In genomic region chr1:163315773-163316374, GRCh38 we compare ENCODE assay signal across 10 cellular contexts. TPM values are rescaled to one million over a fixed set of nuclear protein-coding genes. Genes with fewer than 3 reads are reported as not detected.
DNase-seq lines count a peak whose midpoint lies in the region; ATAC-seq and TF ChIP-seq lines count a peak whose summit lies in the region.
"Had no signal": no experiment of that assay in that cellular context is flagged by ENCODE, and none has a peak within 500 bp of the region (broad histone marks: within the 10 kb centered on the region; RNA-seq: fewer than 3 reads in every experiment).

No MANE protein-coding gene starts in this region.

- H3K36me3 Mint-ChIP-seq in naive thymus-derived CD8-positive, alpha-beta T cell = peaks cover 0 to 14% (median 0%) of the 10 kb centered on the region in 3 donors

- no peak overlapping the region for H3K4me2 ChIP-seq in SU-DHL-6 (ENCODE audit: low read depth, low read length, poor library complexity, severe bottlenecking)
- H3K4me2 ChIP-seq: BLaER1 treated with 17β-estradiol and CSF1 and Interleukin-3, amounts not matched to agents 10 nM and 100 nM had no signal

- H3K79me2 ChIP-seq in SU-DHL-6 (ENCODE audit: insufficient read depth, low read length) = peaks cover 7% of the 10 kb centered on the region; the same call in 1 of the 2 replicates

- no peaks in the 10 kb centered on the region for H3K27me3 Mint-ChIP-seq in naive thymus-derived CD8-positive, alpha-beta T cell
- H3K27me3 Mint-ChIP-seq: activated naive CD4-positive, alpha-beta T cell treated with anti-CD3 and anti-CD28 coated beads, Interleukin-2, amount 50 U/mL, for 24 hours had no signal

- no peak overlapping the region for H3K9ac ChIP-seq in SU-DHL-6 (ENCODE audit: low read length)
- H3K9ac ChIP-seq: BLaER1 treated with 17β-estradiol and CSF1 and Interleukin-3, amounts not matched to agents 10 nM and 100 nM had no signal

- POLR2A ChIA-PET in naive thymus-derived CD8-positive, alpha-beta T cell (lab: Charles Lee) = interaction anchor here (1.6 kb wide), 1 partner anchor 462 kb away, joined by 5 read pairs; no protein-coding TSS in a partner anchor

- no peaks in the 10 kb centered on the region; the same call in 1 of the 2 replicates for H3K36me3 ChIP-seq in SU-DHL-6 (ENCODE audit: low read length)

- H3K4me3 ChIP-seq in LNCaP clone FGC (ENCODE audit: low read depth, low read length) = no peak overlapping the region
- no peak overlapping the region for H3K4me3 ChIP-seq in SU-DHL-6 (ENCODE audit: insufficient read depth, low read length, poor library complexity, severe bottlenecking)
- H3K4me3 ChIP-seq in dorsolateral prefrontal cortex = no peak overlapping the region
- H3K4me3 ChIP-seq: BLaER1 treated with 17β-estradiol and CSF1 and Interleukin-3, amounts not matched to agents 10 nM and 100 nM had no signal

- intact Hi-C loops in dorsolateral prefrontal cortex (cut with DNase I) = loop anchor here (5.0 to 10.0 kb wide), 2 partner anchors 241 to 464 kb away; no protein-coding TSS in a partner anchor

- H3K9me3 ChIP-seq in SU-DHL-6 (ENCODE audit: insufficient read depth, low read length) = no peaks in the 10 kb centered on the region
- H3K9me3 ChIP-seq: BLaER1 treated with 17β-estradiol and CSF1 and Interleukin-3, amounts not matched to agents 10 nM and 100 nM had no signal

- H3K9me2 ChIP-seq in SU-DHL-6 (replicated peaks; ENCODE audit: insufficient read depth, low read length) = no peaks in the 10 kb centered on the region

- peaks cover 2 to 4% (median 2%) of the 10 kb centered on the region in 4 donors for H3K4me1 Mint-ChIP-seq in naive thymus-derived CD8-positive, alpha-beta T cell

- no peaks in the 10 kb centered on the region for H3K9me3 Mint-ChIP-seq in naive thymus-derived CD8-positive, alpha-beta T cell
- H3K9me3 Mint-ChIP-seq: activated naive CD4-positive, alpha-beta T cell treated with anti-CD3 and anti-CD28 coated beads, Interleukin-2, amount 50 U/mL, for 24 hours had no signal

- H3K27ac ChIP-seq in SU-DHL-6 (ENCODE audit: low read depth, low read length) (no peak overlapping the region), dorsolateral prefrontal cortex (no peak overlapping the region)
- H3K27ac ChIP-seq: BLaER1 treated with 17β-estradiol and CSF1 and Interleukin-3, amounts not matched to agents 10 nM and 100 nM had no signal

- TF ChIP-seq CTCF in LNCaP clone FGC (IDR thresholded peaks at IDR 0.05; ENCODE audit: control insufficient read depth, extremely low read depth, insufficient read depth) = peak; percentile 66
- TF ChIP-seq CTCF in SU-DHL-6 (IDR thresholded peaks at IDR 0.05; ENCODE audit: insufficient read depth, low read length, poor library complexity, severe bottlenecking) = peak; percentile 57
- peak; percentile 64 to 92 (median 82) for TF ChIP-seq CTCF in dorsolateral prefrontal cortex (IDR thresholded peaks at IDR 0.05 in 54 of 56, conservative IDR thresholded peaks at IDR 0.05 in 2 of 56; ENCODE audit: low read depth in 1 of 56, partially characterized antibody in 56 of 56)

- H4K20me1 ChIP-seq in SU-DHL-6 (ENCODE audit: low read depth, low read length) = no peaks in the 10 kb centered on the region
- H4K20me1 ChIP-seq: BLaER1 treated with 17β-estradiol and CSF1 and Interleukin-3, amounts not matched to agents 10 nM and 100 nM had no signal

- H2AFZ ChIP-seq in SU-DHL-6 (ENCODE audit: low read depth, low read length, severe bottlenecking) = no peak overlapping the region

- DNase-seq in NCI-H1417 (lab: John Stamatoyannopoulos, UW) (peak; percentile 5 to 70 (median 60)), NCI-H1417 treated with DMSO at 0.1 percent for 48 hours (lab: John Stamatoyannopoulos, UW) (no peak), LNCaP clone FGC (ENCODE audit: low read depth) (no peak), dorsolateral prefrontal cortex (peak in 1 of 10 donors; percentile 5), NCI-H226 (no peak)
- DNase-seq in naive thymus-derived CD8-positive, alpha-beta T cell = peak; percentile 11 to 69 (median 34)

- H3K27ac Mint-ChIP-seq in naive thymus-derived CD8-positive, alpha-beta T cell = no peak overlapping the region
- H3K27ac Mint-ChIP-seq: activated naive CD4-positive, alpha-beta T cell treated with anti-CD3 and anti-CD28 coated beads, Interleukin-2, amount 50 U/mL, for 24 hours had no signal

- ATAC-seq in naive thymus-derived CD8-positive, alpha-beta T cell = no peak
- no peak for ATAC-seq in HG02840 (IDR thresholded peaks at IDR 0.05; ENCODE audit: low FRiP score, unreplicated experiment)

- peaks cover 6% of the 10 kb centered on the region; the same call in 1 of the 2 replicates for H3F3A ChIP-seq in SU-DHL-6 (ENCODE audit: insufficient read depth)

- H3K27me3 ChIP-seq in SU-DHL-6 (ENCODE audit: low read length) (no peaks in the 10 kb centered on the region), dorsolateral prefrontal cortex (no peaks in the 10 kb centered on the region)
- H3K27me3 ChIP-seq: BLaER1 treated with 17β-estradiol and CSF1 and Interleukin-3, amounts not matched to agents 10 nM and 100 nM had no signal

- H3K4me3 Mint-ChIP-seq in naive thymus-derived CD8-positive, alpha-beta T cell = no peak overlapping the region
- H3K4me3 Mint-ChIP-seq: activated naive CD4-positive, alpha-beta T cell treated with anti-CD3 and anti-CD28 coated beads, Interleukin-2, amount 50 U/mL, for 24 hours had no signal

RNA-seq across cellular contexts. Expression of gene NUF2, which starts 5.9 kb away (rescaled TPM):
- 1 to 10 TPM in 67 of 120 experiments, under 1 TPM in 42, not detected in 11; 0.23 to 8.2 (median 1.2) TPM for total RNA-seq in dorsolateral prefrontal cortex
- 1 to 10 TPM; 2.4 to 3.5 TPM for total RNA-seq in naive thymus-derived CD8-positive, alpha-beta T cell
- polyA plus RNA-seq in naive thymus-derived CD8-positive, alpha-beta T cell = 1 to 10 TPM in 1 of 3 donors, under 1 TPM in 2; 0.33 to 1.3 (median 0.37) TPM

Comparison
In these comparisons a context has a peak if more than half of its experiments do, and no peak if none do; other contexts are left out.
1. DNase-seq: peak in NCI-H1417 (3 of 3) and naive thymus-derived CD8-positive, alpha-beta T cell (10 of 10); none in NCI-H1417 treated with DMSO at 0.1 percent for 48 hours (single experiment), LNCaP clone FGC (single experiment) and NCI-H226 (single experiment).
2. Peak in every context shown above with its lines, with median percentiles within 50 percentile points of each other: CTCF ChIP-seq.